ENCODE assay signal across 14 cellular contexts in genomic region chr2:60488291-60488690, GRCh38.
A peak's percentile ranks its signal among the peaks of the same experiment; 100 is the strongest.
DNase-seq lines count a peak whose midpoint lies in the region; ATAC-seq and TF ChIP-seq lines count a peak whose summit lies in the region.
"Had no signal": no experiment of that assay in that cellular context is flagged by ENCODE, and none has a peak within 500 bp of the region (broad histone marks: within the 10 kb centered on the region; RNA-seq: fewer than 3 reads in every experiment).

No MANE protein-coding gene starts in this region.

- H3K9me3 ChIP-seq in transverse colon, result no peaks in the 10 kb centered on the region
- H3K9me3 ChIP-seq in right cardiac atrium (ENCODE audit: control insufficient read depth, low read length), result no peaks in the 10 kb centered on the region

- peak overlapping the region; percentile 78 for H3K27ac Mint-ChIP-seq in activated B cell treated with CpG ODN at 0.5 μM for 24 hours
- H3K27ac Mint-ChIP-seq: activated naive CD8-positive, alpha-beta T cell treated with anti-CD3 and anti-CD28 coated beads, Interleukin-2, amount 10 ng/mL, durations not matched to agents 7 days and 5 days; CD4-positive, CD25-positive, alpha-beta regulatory T cell had no signal

- H3K27ac ChIP-seq in transverse colon (no peak overlapping the region), right cardiac atrium (ENCODE audit: low read length) (no peak overlapping the region)

- H3K36me3 Mint-ChIP-seq in activated B cell treated with CpG ODN at 0.5 μM for 24 hours (ENCODE audit: low read depth), result peaks cover 63% of the 10 kb centered on the region
- H3K36me3 Mint-ChIP-seq: activated naive CD8-positive, alpha-beta T cell treated with anti-CD3 and anti-CD28 coated beads, Interleukin-2, amount 10 ng/mL, durations not matched to agents 7 days and 5 days; CD4-positive, CD25-positive, alpha-beta regulatory T cell had no signal

- H3K36me3 ChIP-seq in transverse colon, result no peaks in the 10 kb centered on the region

- 76 to 90% methylated on average over 3 of the region's 3 CpGs for WGBS in transverse colon (ENCODE audit: low coverage in 1 of 2), 2 donors
- 74% methylated on average over 3 of the region's 3 CpGs for WGBS in right cardiac atrium

- H3K27me3 ChIP-seq in transverse colon, result no peaks in the 10 kb centered on the region
- H3K27me3 ChIP-seq in right cardiac atrium (ENCODE audit: control insufficient read depth, insufficient read depth), result no peaks in the 10 kb centered on the region

- no peak for TF ChIP-seq EP300 in transverse colon (IDR thresholded peaks at IDR 0.05; ENCODE audit: low read depth)

- TF ChIP-seq CTCF in activated B cell treated with CpG ODN at 0.5 μM for 24 hours (IDR thresholded peaks at IDR 0.05), result no peak
- no peak for TF ChIP-seq CTCF in transverse colon (IDR thresholded peaks at IDR 0.05)

- CTCF ChIA-PET in activated B cell treated with CpG ODN at 0.5 μM for 24 hours (lab: Charles Lee), result no interaction called here

- H3K27me3 Mint-ChIP-seq in activated B cell treated with CpG ODN at 0.5 μM for 24 hours, result no peaks in the 10 kb centered on the region
- H3K27me3 Mint-ChIP-seq: CD4-positive, CD25-positive, alpha-beta regulatory T cell had no signal

- in situ Hi-C loops in transverse colon (cut with MboI; ENCODE audit: low pct_ligation_motif_present in 1 of 4, low pct_unique_long_range_greater_than_20kb in 1 of 4, low sequenced_read_pairs in 3 of 4), result no loop called here

- intact Hi-C loops in activated B cell treated with CpG ODN at 0.5 μM for 24 hours (cut with micrococcal nuclease), result loop anchor here (2.0 kb wide), 1 partner anchor 17 kb away; no protein-coding TSS in a partner anchor
- intact Hi-C loops in transverse colon (cut with DNase I; ENCODE audit: low total_unique reads), result no loop called here
- intact Hi-C loops in right cardiac atrium (cut with DNase I), result no loop called here

- H3K4me1 Mint-ChIP-seq in activated B cell treated with CpG ODN at 0.5 μM for 24 hours, result peaks cover 96% of the 10 kb centered on the region

- no peak for TF ChIP-seq POLR2A in transverse colon (IDR thresholded peaks at IDR 0.05)

- peak overlapping the region; percentile 63 for H3K4me3 Mint-ChIP-seq in activated B cell treated with CpG ODN at 0.5 μM for 24 hours
- H3K4me3 Mint-ChIP-seq: activated naive CD8-positive, alpha-beta T cell treated with anti-CD3 and anti-CD28 coated beads, Interleukin-2, amount 10 ng/mL, durations not matched to agents 7 days and 5 days; CD4-positive, CD25-positive, alpha-beta regulatory T cell had no signal

- POLR2A ChIA-PET in activated B cell treated with CpG ODN at 0.5 μM for 24 hours (lab: Charles Lee), result interaction anchor here (1.0 to 2.0 kb wide), 2 partner anchors 48 to 63 kb away, joined by 3 to 11 read pairs; no protein-coding TSS in a partner anchor

- H3K4me1 ChIP-seq in transverse colon (peaks cover 0 to 7% (median 3%) of the 10 kb centered on the region in 4 donors), right cardiac atrium (ENCODE audit: control insufficient read depth, insufficient read depth, low read length) (peaks cover 6% of the 10 kb centered on the region)

- DNase-seq in activated B cell treated with CpG ODN at 0.5 μM for 24 hours, result no peak
- DNase-seq in transverse colon, result no peak
- DNase-seq in NCI-H1092 treated with DMSO at 0.1 percent for 48 hours (lab: John Stamatoyannopoulos, UW), result no peak
- no peak for DNase-seq in right cardiac atrium
- DNase-seq: activated naive CD8-positive, alpha-beta T cell treated with anti-CD3 and anti-CD28 coated beads, Interleukin-2, amount 10 ng/mL, durations not matched to agents 7 days and 5 days; CD4-positive, CD25-positive, alpha-beta regulatory T cell; cortex of kidney; GDM1; NCI-H1105 treated with DMSO at 0.1 percent for 48 hours; NCI-H510A treated with DMSO at 0.1 percent for 48 hours had no signal

- ATAC-seq in GM18511 (IDR thresholded peaks at IDR 0.05; ENCODE audit: unreplicated experiment) (peak; percentile 50), GM21423 (IDR thresholded peaks at IDR 0.05; ENCODE audit: unreplicated experiment) (peak; percentile 50), HG03045 (IDR thresholded peaks at IDR 0.05; ENCODE audit: unreplicated experiment) (peak; percentile 63), activated B cell treated with CpG ODN at 0.5 μM for 24 hours (ENCODE audit: low read depth) (no peak), HG03139 (IDR thresholded peaks at IDR 0.05; ENCODE audit: unreplicated experiment) (no peak), right cardiac atrium (no peak)

- H3K4me3 ChIP-seq in transverse colon (no peak overlapping the region), right cardiac atrium (ENCODE audit: low read length) (no peak overlapping the region)

- no peaks in the 10 kb centered on the region for H3K9me3 Mint-ChIP-seq in activated B cell treated with CpG ODN at 0.5 μM for 24 hours
- H3K9me3 Mint-ChIP-seq: activated naive CD8-positive, alpha-beta T cell treated with anti-CD3 and anti-CD28 coated beads, Interleukin-2, amount 10 ng/mL, durations not matched to agents 7 days and 5 days; CD4-positive, CD25-positive, alpha-beta regulatory T cell had no signal

Comparison
In these comparisons a context has a peak if more than half of its experiments do, and no peak if none do; other contexts are left out.
1. ATAC-seq: peak in GM18511 (single experiment), GM21423 (single experiment) and HG03045 (single experiment); none in activated B cell treated with CpG ODN at 0.5 μM for 24 hours (single experiment), HG03139 (single experiment) and right cardiac atrium (0 of 2).